Comparison of ENCODE assay signal across 13 cellular contexts in genomic region chr11:31325162-31325561, GRCh38. TPM values are rescaled to one million over a fixed set of nuclear protein-coding genes. Genes with fewer than 3 reads are reported as not detected.
DNase-seq lines count a peak whose midpoint lies in the region; ATAC-seq and TF ChIP-seq lines count a peak whose summit lies in the region.
"Had no signal": no experiment of that assay in that cellular context is flagged by ENCODE, and none has a peak within 500 bp of the region (broad histone marks: within the 10 kb centered on the region; RNA-seq: fewer than 3 reads in every experiment).

No MANE protein-coding gene starts in this region.

- H3K9me3 Mint-ChIP-seq in activated CD8-positive, alpha-beta T cell treated with anti-CD3 and anti-CD28 coated beads, Interleukin-2, amount 10 ng/mL, durations not matched to agents 7 days and 5 days (ENCODE audit: insufficient read depth), result no peaks in the 10 kb centered on the region

- H3K4me1 Mint-ChIP-seq in activated CD8-positive, alpha-beta T cell treated with anti-CD3 and anti-CD28 coated beads, Interleukin-2, amount 10 ng/mL, durations not matched to agents 7 days and 5 days (ENCODE audit: low read depth), result peaks cover 4% of the 10 kb centered on the region

- POLR2A ChIA-PET in AG04449 (lab: Yijun Ruan, JAX), result no interaction called here
- POLR2A ChIA-PET in activated CD8-positive, alpha-beta T cell treated with anti-CD3 and anti-CD28 coated beads, Interleukin-2, amount 10 ng/mL, durations not matched to agents 7 days and 5 days (lab: Charles Lee), result no interaction called here

- CTCF ChIA-PET in AG04449 (lab: Yijun Ruan, JAX), result no interaction called here
- CTCF ChIA-PET in activated CD8-positive, alpha-beta T cell treated with anti-CD3 and anti-CD28 coated beads, Interleukin-2, amount 10 ng/mL, durations not matched to agents 7 days and 5 days (lab: Charles Lee), result no interaction called here

- no peak overlapping the region for H3K4me3 ChIP-seq in AG04449 (ENCODE audit: low read depth, low read length)
- no peak overlapping the region for H3K4me3 ChIP-seq in HFF-Myc (replicated peaks; ENCODE audit: low read depth, low read length)
- H3K4me3 ChIP-seq in astrocyte of the spinal cord (ENCODE audit: low read depth, low read length), result no peak overlapping the region
- H3K4me3 ChIP-seq: cardiac muscle cell, left lung had no signal

- no peak for ATAC-seq in HG03045 (IDR thresholded peaks at IDR 0.05; ENCODE audit: unreplicated experiment)
- ATAC-seq in activated CD8-positive, alpha-beta T cell treated with anti-CD3 and anti-CD28 coated beads, Interleukin-2, amount 10 ng/mL, durations not matched to agents 7 days and 5 days, result no peak
- ATAC-seq: activated CD4-positive, CD25-positive, alpha-beta regulatory T cell treated with anti-CD3 and anti-CD28 coated beads, Interleukin-2, amount 50 U/mL, for 24 hours; left lung had no signal

- no peak for TF ChIP-seq CTCF in AG04449 (IDR thresholded peaks at IDR 0.05; ENCODE audit: insufficient read depth, low read length, missing control alignments)
- no peak for TF ChIP-seq CTCF in HFF-Myc (IDR thresholded peaks at IDR 0.05; ENCODE audit: low read depth, low read length, missing control alignments)
- TF ChIP-seq CTCF in astrocyte of the spinal cord (IDR thresholded peaks at IDR 0.05; ENCODE audit: low read depth, low read length), result no peak

- DNase-seq in AG04449 (ENCODE audit: low read depth, low spot score) (peak; percentile 14), HFF-Myc (ENCODE audit: extremely low read depth, low read depth) (peak; percentile 6), astrocyte of the spinal cord (ENCODE audit: low read depth, low spot score) (peak; percentile 57), hepatic stellate cell (ENCODE audit: low spot score) (peak; percentile 3), D341Med (ENCODE audit: low spot score) (no peak)
- DNase-seq in activated CD8-positive, alpha-beta T cell treated with anti-CD3 and anti-CD28 coated beads, Interleukin-2, amount 10 ng/mL, durations not matched to agents 7 days and 5 days, result no peak
- no peak for DNase-seq in activated CD4-positive, alpha-beta T cell treated with anti-CD3 and anti-CD28 coated beads, Interleukin-2, amount 50 U/mL, for 48 hours
- DNase-seq: CD4-positive, CD25-positive, alpha-beta regulatory T cell; left lung; NCI-H1092 treated with DMSO at 0.1 percent for 48 hours had no signal

- in situ Hi-C loops in astrocyte of the spinal cord (cut with HindIII; ENCODE audit: low sequenced_read_pairs), result no loop called here

- no peak overlapping the region for H3K4me3 Mint-ChIP-seq in activated CD8-positive, alpha-beta T cell treated with anti-CD3 and anti-CD28 coated beads, Interleukin-2, amount 10 ng/mL, durations not matched to agents 7 days and 5 days
- H3K4me3 Mint-ChIP-seq: CD4-positive, CD25-positive, alpha-beta regulatory T cell had no signal

- no peaks in the 10 kb centered on the region for H3K27me3 Mint-ChIP-seq in activated CD8-positive, alpha-beta T cell treated with anti-CD3 and anti-CD28 coated beads, Interleukin-2, amount 10 ng/mL, durations not matched to agents 7 days and 5 days (ENCODE audit: low read depth)
- H3K27me3 Mint-ChIP-seq: CD4-positive, CD25-positive, alpha-beta regulatory T cell had no signal

- H3K27ac Mint-ChIP-seq in activated CD8-positive, alpha-beta T cell treated with anti-CD3 and anti-CD28 coated beads, Interleukin-2, amount 10 ng/mL, durations not matched to agents 7 days and 5 days, result no peak overlapping the region

- H3K36me3 Mint-ChIP-seq in activated CD8-positive, alpha-beta T cell treated with anti-CD3 and anti-CD28 coated beads, Interleukin-2, amount 10 ng/mL, durations not matched to agents 7 days and 5 days (ENCODE audit: low read depth), result no peaks in the 10 kb centered on the region
- H3K36me3 Mint-ChIP-seq: CD4-positive, CD25-positive, alpha-beta regulatory T cell had no signal

RNA-seq across cellular contexts. Expression of gene DCDC1, which starts 44.4 kb away (rescaled TPM):
- total RNA-seq in activated CD8-positive, alpha-beta T cell treated with anti-CD3 and anti-CD28 coated beads, Interleukin-2, amount 10 ng/mL, durations not matched to agents 7 days and 5 days, result not detected
- total RNA-seq: CD4-positive, CD25-positive, alpha-beta regulatory T cell had no signal

RNA-seq across cellular contexts. Expression of gene DNAJC24, which starts 44.5 kb away (rescaled TPM):
- 10 to 100 TPM; 13.7 to 15.8 TPM for total RNA-seq in activated CD8-positive, alpha-beta T cell treated with anti-CD3 and anti-CD28 coated beads, Interleukin-2, amount 10 ng/mL, durations not matched to agents 7 days and 5 days

Comparison
In these comparisons a context has a peak if more than half of its experiments do, and no peak if none do; other contexts are left out.
1. DNase-seq: peak in AG04449 (single experiment), HFF-Myc (single experiment), astrocyte of the spinal cord (single experiment) and hepatic stellate cell (single experiment); none in activated CD8-positive, alpha-beta T cell treated with anti-CD3 and anti-CD28 coated beads, Interleukin-2, amount 10 ng/mL, durations not matched to agents 7 days and 5 days (single experiment), activated CD4-positive, alpha-beta T cell treated with anti-CD3 and anti-CD28 coated beads, Interleukin-2, amount 50 U/mL, for 48 hours (0 of 2) and D341Med (single experiment).